ENCODE assay signal across 17 cellular contexts in genomic region chr12:109737631-109738030, GRCh38. TPM values are rescaled to one million over a fixed set of nuclear protein-coding genes. Genes with fewer than 3 reads are reported as not detected.
DNase-seq lines count a peak whose midpoint lies in the region; ATAC-seq and TF ChIP-seq lines count a peak whose summit lies in the region.
"Had no signal": no experiment of that assay in that cellular context is flagged by ENCODE, and none has a peak within 500 bp of the region (broad histone marks: within the 10 kb centered on the region; RNA-seq: fewer than 3 reads in every experiment).

No MANE protein-coding gene starts in this region.

- H3K27ac Mint-ChIP-seq in chondrocyte (ENCODE audit: unreplicated experiment): no peak overlapping the region
- H3K27ac Mint-ChIP-seq: activated CD4-positive, alpha-beta memory T cell treated with anti-CD3 and anti-CD28 coated beads, Interleukin-2, amount 10 ng/mL, durations not matched to agents 7 days and 5 days; HFFc6; immature natural killer cell had no signal

- H3K4me1 Mint-ChIP-seq in chondrocyte (ENCODE audit: low read depth): peaks cover 14% of the 10 kb centered on the region
- H3K4me1 Mint-ChIP-seq: activated CD4-positive, alpha-beta memory T cell treated with anti-CD3 and anti-CD28 coated beads, Interleukin-2, amount 10 ng/mL, durations not matched to agents 7 days and 5 days; immature natural killer cell had no signal

- H3K36me3 ChIP-seq in right lobe of liver (no peaks in the 10 kb centered on the region), H7 (replicated peaks; ENCODE audit: control insufficient read depth, insufficient read depth, low read length) (no peaks in the 10 kb centered on the region)
- H3K36me3 ChIP-seq: prostate gland, uterus had no signal

- H3K27me3 Mint-ChIP-seq in chondrocyte (ENCODE audit: low read depth): peaks cover 10% of the 10 kb centered on the region

- 24% methylated on average over 6 of the region's 7 CpGs for WGBS in right lobe of liver (ENCODE audit: insufficient coverage, low coverage, low lambda C conversion rate, missing lambda C conversion rate)

- H3K27ac ChIP-seq in 22Rv1 (peak overlapping the region; percentile 78), right lobe of liver (peak overlapping the region in 1 of 3 donors; percentile 44)
- H3K27ac ChIP-seq: epithelial cell of prostate, prostate gland, uterus had no signal

- no peak overlapping the region for H3K4me3 ChIP-seq in right lobe of liver
- H3K4me3 ChIP-seq in H7 (ENCODE audit: insufficient read depth, low read depth, low read length): no peak overlapping the region
- H3K4me3 ChIP-seq: K562, prostate gland, uterus had no signal

- H3K9me3 Mint-ChIP-seq in chondrocyte (ENCODE audit: low read depth): no peaks in the 10 kb centered on the region
- H3K9me3 Mint-ChIP-seq: activated CD4-positive, alpha-beta memory T cell treated with anti-CD3 and anti-CD28 coated beads, Interleukin-2, amount 10 ng/mL, durations not matched to agents 7 days and 5 days; HFFc6; immature natural killer cell had no signal

- peak; percentile 71 for DNase-seq in HuH-7 (ENCODE audit: low spot score)
- DNase-seq in chondrocyte (ENCODE audit: low spot score): peak; percentile 17
- DNase-seq in right lobe of liver: peak; percentile 16 to 52 (median 41)
- no peak for DNase-seq in NCI-H146 (lab: John Stamatoyannopoulos, UW)
- no peak for DNase-seq in H7
- DNase-seq in NCI-H345 treated with DMSO at 0.1 percent for 48 hours (lab: John Stamatoyannopoulos, UW; ENCODE audit: unreplicated experiment): no peak
- DNase-seq: activated CD4-positive, alpha-beta memory T cell treated with anti-CD3 and anti-CD28 coated beads, Interleukin-2, amount 10 ng/mL, durations not matched to agents 7 days and 5 days; HFFc6; immature natural killer cell; stimulated activated CD4-positive, alpha-beta T cell treated with anti-CD3 and anti-CD28 coated beads, Interleukin-12 subunit alpha, Interleukin-12 subunit beta, amount 100 ng/mL, for 4 hours had no signal

- no peaks in the 10 kb centered on the region for H3K27me3 ChIP-seq in right lobe of liver
- no peaks in the 10 kb centered on the region; the same call in 1 of the 2 replicates for H3K27me3 ChIP-seq in H7 (ENCODE audit: control insufficient read depth, insufficient read depth, low read length)
- H3K27me3 ChIP-seq: uterus had no signal

- intact Hi-C loops in right lobe of liver (cut with DNase I): no loop called here

- H3K9me3 ChIP-seq in right lobe of liver: no peaks in the 10 kb centered on the region
- H3K9me3 ChIP-seq: prostate gland, uterus had no signal

- TF ChIP-seq POLR2A in right lobe of liver (IDR thresholded peaks at IDR 0.05): no peak

- ATAC-seq in right lobe of liver (peak; percentile 30 to 59 (median 52)), HG03175 (IDR thresholded peaks at IDR 0.05; ENCODE audit: unreplicated experiment) (no peak)
- ATAC-seq: K562; stimulated activated naive CD8-positive, alpha-beta T cell treated with anti-CD3 and anti-CD28 coated beads, Interleukin-15, Interleukin-2, amounts not matched to agents 100 U/mL and 50 U/mL, for 24 hours had no signal

- peaks cover 0 to 47% (median 22%) of the 10 kb centered on the region in 4 donors for H3K4me1 ChIP-seq in right lobe of liver
- H3K4me1 ChIP-seq: prostate gland, uterus had no signal

- TF ChIP-seq CTCF in 22Rv1 (IDR thresholded peaks at IDR 0.05) (no peak), chondrocyte (IDR thresholded peaks at IDR 0.05) (no peak), right lobe of liver (IDR thresholded peaks at IDR 0.05) (no peak)

- no peaks in the 10 kb centered on the region for H3K36me3 Mint-ChIP-seq in chondrocyte (ENCODE audit: low read depth)
- H3K36me3 Mint-ChIP-seq: immature natural killer cell had no signal

- H3K4me3 Mint-ChIP-seq in chondrocyte (ENCODE audit: unreplicated experiment): no peak overlapping the region
- H3K4me3 Mint-ChIP-seq: activated CD4-positive, alpha-beta memory T cell treated with anti-CD3 and anti-CD28 coated beads, Interleukin-2, amount 10 ng/mL, durations not matched to agents 7 days and 5 days; HFFc6; immature natural killer cell had no signal

RNA-seq across cellular contexts. Expression of gene FAM222A, which starts 24.0 kb away (rescaled TPM):
- total RNA-seq in chondrocyte (1.0 to 1.5 TPM (median 1.2 TPM) in 3 replicates), right lobe of liver (1 to 10 TPM in 5 of 6 experiments, under 1 TPM in 1; 0.34 to 4.3 (median 1.2) TPM)
- total RNA-seq in H7 (2014; rRNA removed; shearing (Covaris generic)): 2.5 and 3.7 TPM in 2 replicates

Comparison
In these comparisons a context has a peak if more than half of its experiments do, and no peak if none do; other contexts are left out.
1. DNase-seq: peak in HuH-7 (single experiment), chondrocyte (single experiment) and right lobe of liver (3 of 3); none in NCI-H146 (single experiment), H7 (single experiment) and NCI-H345 treated with DMSO at 0.1 percent for 48 hours (single experiment).